In genomic region chr7:33185786-33186185, GRCh38 we compare ENCODE assay signal across 1 cellular context.
A peak's percentile ranks its signal among the peaks of the same experiment; 100 is the strongest.
TF ChIP-seq lines count a peak whose summit lies in the region.

No MANE protein-coding gene starts in this region.

TF ChIP-seq in HepG2, 621 proteins besides CTCF, POLR2A, EP300 and RAD21 (continued from another document):
- TF ChIP-seq THRA (CRISPR knock-in tag; IDR thresholded peaks at IDR 0.05; ENCODE audit: borderline replicate concordance) (no peak), KAT8 (CRISPR knock-in tag; IDR thresholded peaks at IDR 0.05) (0 out of 2 replicates have a peak, but pooled peaks have one; percentile 22), CBX5 (CRISPR knock-in tag; IDR thresholded peaks at IDR 0.05; ENCODE audit: borderline replicate concordance) (no peak), HOXA9 (CRISPR knock-in tag; IDR thresholded peaks at IDR 0.05; ENCODE audit: borderline replicate concordance) (no peak), ZNF232 (CRISPR knock-in tag; IDR thresholded peaks at IDR 0.05; ENCODE audit: borderline replicate concordance) (no peak), RBM39 (IDR thresholded peaks at IDR 0.05; ENCODE audit: low read depth, low read length, poor library complexity, severe bottlenecking) (no peak), ZNF10 (CRISPR knock-in tag; IDR thresholded peaks at IDR 0.05; ENCODE audit: borderline replicate concordance, low read depth) (no peak), MLX (CRISPR knock-in tag; IDR thresholded peaks at IDR 0.05) (no peak), SOX13 (IDR thresholded peaks at IDR 0.05) (no peak), SOX13 (CRISPR knock-in tag; conservative IDR thresholded peaks at IDR 0.05 in 1 of 2, IDR thresholded peaks at IDR 0.05 in 1 of 2) (no peak)
TF ChIP-seq in HepG2: peak in this region for 5.
